ENCODE assay signal across 1 cellular context in the genomic region with DNA sequence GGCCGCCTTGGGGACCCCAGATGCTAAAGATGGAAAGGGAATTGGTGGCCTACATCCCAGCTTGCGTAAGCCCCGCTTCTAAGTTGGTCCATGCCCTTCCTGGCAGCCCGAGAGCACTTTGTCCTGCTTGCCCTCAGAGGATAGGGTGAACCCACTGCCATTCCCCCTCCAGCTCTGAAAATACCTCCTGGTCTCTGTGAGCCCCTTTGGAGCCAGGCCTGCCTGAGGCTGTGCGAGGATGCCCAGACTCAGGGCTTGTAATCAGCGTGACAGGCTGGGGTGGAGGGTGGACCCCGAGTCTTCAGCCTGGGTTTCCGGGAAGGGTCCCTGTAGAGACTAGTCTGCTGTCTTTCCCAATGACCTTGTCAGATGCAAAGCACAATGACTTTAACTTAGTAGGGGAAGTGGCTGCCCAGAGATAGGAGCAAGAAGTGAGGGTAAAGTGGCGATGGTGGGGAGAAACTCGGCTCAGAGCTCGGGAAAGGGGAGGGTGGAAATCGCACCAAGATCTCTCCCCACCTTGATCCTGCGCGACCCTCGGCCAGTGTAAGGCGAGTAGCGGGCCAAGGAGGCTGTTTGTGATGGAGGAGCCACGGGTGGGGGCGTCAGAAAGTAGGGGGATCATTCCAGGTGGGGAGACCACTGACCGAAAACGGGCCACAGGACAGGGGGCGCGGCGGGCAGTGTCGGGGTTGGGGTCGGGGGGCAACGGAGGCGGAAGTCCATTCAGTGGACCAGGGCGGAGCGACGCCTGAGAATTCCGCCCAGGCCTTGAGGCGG.
TF ChIP-seq lines count a peak whose summit lies in the region.

No MANE protein-coding gene starts in this region.

TF ChIP-seq in HepG2, 621 proteins besides CTCF, POLR2A, EP300 and RAD21:
- TF ChIP-seq SP4 (CRISPR knock-in tag; IDR thresholded peaks at IDR 0.05) (no peak), NONO (IDR thresholded peaks at IDR 0.05) (no peak), NONO (CRISPR knock-in tag; conservative IDR thresholded peaks at IDR 0.05) (no peak), ZNF430 (CRISPR knock-in tag; IDR thresholded peaks at IDR 0.05) (no peak), NFATC3 (CRISPR knock-in tag; IDR thresholded peaks at IDR 0.05) (no peak), MTF2 (CRISPR knock-in tag; IDR thresholded peaks at IDR 0.05; ENCODE audit: borderline replicate concordance) (no peak), ZNF264 (CRISPR knock-in tag; IDR thresholded peaks at IDR 0.05) (no peak), ZNF678 (CRISPR knock-in tag; IDR thresholded peaks at IDR 0.05) (no peak), ZC3H4 (CRISPR knock-in tag; IDR thresholded peaks at IDR 0.05; ENCODE audit: borderline replicate concordance) (no peak), ZNF343 (CRISPR knock-in tag; IDR thresholded peaks at IDR 0.05) (no peak), MAFK (conservative IDR thresholded peaks at IDR 0.05 in 1 of 2, IDR thresholded peaks at IDR 0.05 in 1 of 2; ENCODE audit: low read length in 2 of 2) (no peak), KDM2A (CRISPR knock-in tag; IDR thresholded peaks at IDR 0.05; ENCODE audit: borderline replicate concordance, low read depth) (no peak), RBAK (CRISPR knock-in tag; IDR thresholded peaks at IDR 0.05) (no peak), ZNF816 (CRISPR knock-in tag; IDR thresholded peaks at IDR 0.05; ENCODE audit: borderline replicate concordance) (no peak), KLF11 (CRISPR knock-in tag; IDR thresholded peaks at IDR 0.05) (no peak), SMAD3 (CRISPR knock-in tag; IDR thresholded peaks at IDR 0.05) (no peak)
- TF ChIP-seq, protein P1, sequence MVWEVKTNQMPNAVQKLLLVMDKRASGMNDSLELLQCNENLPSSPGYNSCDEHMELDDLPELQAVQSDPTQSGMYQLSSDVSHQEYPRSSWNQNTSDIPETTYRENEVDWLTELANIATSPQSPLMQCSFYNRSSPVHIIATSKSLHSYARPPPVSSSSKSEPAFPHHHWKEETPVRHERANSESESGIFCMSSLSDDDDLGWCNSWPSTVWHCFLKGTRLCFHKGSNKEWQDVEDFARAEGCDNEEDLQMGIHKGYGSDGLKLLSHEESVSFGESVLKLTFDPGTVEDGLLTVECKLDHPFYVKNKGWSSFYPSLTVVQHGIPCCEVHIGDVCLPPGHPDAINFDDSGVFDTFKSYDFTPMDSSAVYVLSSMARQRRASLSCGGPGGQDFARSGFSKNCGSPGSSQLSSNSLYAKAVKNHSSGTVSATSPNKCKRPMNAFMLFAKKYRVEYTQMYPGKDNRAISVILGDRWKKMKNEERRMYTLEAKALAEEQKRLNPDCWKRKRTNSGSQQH (CRISPR knock-in tag; IDR thresholded peaks at IDR 0.05; ENCODE audit: low read depth) = no peak
- TF ChIP-seq, protein P2, sequence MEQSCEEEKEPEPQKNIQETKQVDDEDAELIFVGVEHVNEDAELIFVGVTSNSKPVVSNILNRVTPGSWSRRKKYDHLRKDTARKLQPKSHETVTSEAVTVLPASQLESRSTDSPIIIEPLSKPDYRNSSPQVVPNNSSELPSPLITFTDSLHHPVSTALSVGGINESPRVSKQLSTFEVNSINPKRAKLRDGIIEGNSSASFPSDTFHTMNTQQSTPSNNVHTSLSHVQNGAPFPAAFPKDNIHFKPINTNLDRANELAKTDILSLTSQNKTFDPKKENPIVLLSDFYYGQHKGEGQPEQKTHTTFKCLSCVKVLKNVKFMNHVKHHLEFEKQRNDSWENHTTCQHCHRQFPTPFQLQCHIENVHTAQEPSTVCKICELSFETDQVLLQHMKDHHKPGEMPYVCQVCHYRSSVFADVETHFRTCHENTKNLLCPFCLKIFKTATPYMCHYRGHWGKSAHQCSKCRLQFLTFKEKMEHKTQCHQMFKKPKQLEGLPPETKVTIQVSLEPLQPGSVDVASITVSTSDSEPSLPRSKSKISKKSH (CRISPR knock-in tag; IDR thresholded peaks at IDR 0.05; ENCODE audit: borderline replicate concordance) = no peak
- TF ChIP-seq, protein P3, sequence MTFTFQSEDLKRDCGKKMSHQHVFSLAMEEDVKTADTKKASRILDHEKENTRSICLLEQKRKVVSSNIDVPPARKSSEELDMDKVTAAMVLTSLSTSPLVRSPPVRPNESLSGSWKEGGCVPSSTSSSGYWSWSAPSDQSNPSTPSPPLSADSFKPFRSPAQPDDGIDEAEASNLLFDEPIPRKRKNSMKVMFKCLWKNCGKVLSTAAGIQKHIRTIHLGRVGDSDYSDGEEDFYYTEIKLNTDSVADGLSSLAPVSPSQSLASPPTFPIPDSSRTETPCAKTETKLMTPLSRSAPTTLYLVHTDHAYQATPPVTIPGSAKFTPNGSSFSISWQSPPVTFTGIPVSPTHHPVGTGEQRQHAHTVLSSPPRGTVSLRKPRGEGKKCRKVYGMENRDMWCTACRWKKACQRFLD (CRISPR knock-in tag; IDR thresholded peaks at IDR 0.05; ENCODE audit: borderline replicate concordance) = no peak
